ENCODE assay signal across 11 cellular contexts in genomic region chr9:19154135-19154612, GRCh38. TPM values are rescaled to one million over a fixed set of nuclear protein-coding genes. Genes with fewer than 3 reads are reported as not detected.
DNase-seq lines count a peak whose midpoint lies in the region; ATAC-seq and TF ChIP-seq lines count a peak whose summit lies in the region.
"Had no signal": no experiment of that assay in that cellular context is flagged by ENCODE, and none has a peak within 500 bp of the region (broad histone marks: within the 10 kb centered on the region; RNA-seq: fewer than 3 reads in every experiment).

No MANE protein-coding gene starts in this region.

- H3K4me3 Mint-ChIP-seq in activated CD8-positive, alpha-beta memory T cell treated with anti-CD3 and anti-CD28 coated beads, Interleukin-2, amount 10 ng/mL, durations not matched to agents 7 days and 5 days, result no peak overlapping the region

- TF ChIP-seq CTCF in suprapubic skin (IDR thresholded peaks at IDR 0.05), result no peak

- CTCF ChIA-PET in activated CD8-positive, alpha-beta memory T cell treated with anti-CD3 and anti-CD28 coated beads, Interleukin-2, amount 10 ng/mL, durations not matched to agents 7 days and 5 days (lab: Charles Lee), result interaction anchor here (0.8 to 2.9 kb wide), 3 partner anchors 13 to 69 kb away, joined by 4 to 7 read pairs (median 4); no protein-coding TSS in a partner anchor

- DNase-seq in NCI-H146 (lab: John Stamatoyannopoulos, UW) (peak; percentile 4), NCI-H146 treated with DMSO at 0.1 percent for 48 hours (lab: John Stamatoyannopoulos, UW; ENCODE audit: unreplicated experiment) (no peak), UCSD-AML1 (lab: John Stamatoyannopoulos, UW; ENCODE audit: unreplicated experiment) (peak; percentile 35), right cardiac atrium (peak; percentile 57 to 78 (median 65)), suprapubic skin (ENCODE audit: low spot score in 2 of 2) (peak in 1 of 2 donors; percentile 77), NCI-H774 (lab: John Stamatoyannopoulos, UW) (no peak)
- no peak for DNase-seq in activated CD8-positive, alpha-beta memory T cell treated with anti-CD3 and anti-CD28 coated beads, Interleukin-2, amount 10 ng/mL, durations not matched to agents 7 days and 5 days
- DNase-seq: activated CD4-positive, CD25-positive, alpha-beta regulatory T cell had no signal

- intact Hi-C loops in right cardiac atrium (cut with DNase I), result no loop called here

- no peaks in the 10 kb centered on the region for H3K36me3 ChIP-seq in suprapubic skin
- H3K36me3 ChIP-seq: esophagus muscularis mucosa had no signal

- H3K9me3 Mint-ChIP-seq in activated CD8-positive, alpha-beta memory T cell treated with anti-CD3 and anti-CD28 coated beads, Interleukin-2, amount 10 ng/mL, durations not matched to agents 7 days and 5 days (ENCODE audit: low read depth), result no peaks in the 10 kb centered on the region

- H3K4me3 ChIP-seq in right cardiac atrium (ENCODE audit: low read length) (no peak overlapping the region), suprapubic skin (no peak overlapping the region)
- H3K4me3 ChIP-seq: esophagus muscularis mucosa had no signal

- no peaks in the 10 kb centered on the region for H3K27me3 Mint-ChIP-seq in activated CD8-positive, alpha-beta memory T cell treated with anti-CD3 and anti-CD28 coated beads, Interleukin-2, amount 10 ng/mL, durations not matched to agents 7 days and 5 days

- TF ChIP-seq POLR2A in suprapubic skin (IDR thresholded peaks at IDR 0.05), result no peak

- H3K27ac ChIP-seq in right cardiac atrium (ENCODE audit: low read length), result no peak overlapping the region
- H3K27ac ChIP-seq in suprapubic skin, result peak overlapping the region; percentile 69
- H3K27ac ChIP-seq: 22Rv1, esophagus muscularis mucosa had no signal

- WGBS in right cardiac atrium, result 32% methylated on average over 5 of the region's 5 CpGs
- WGBS in suprapubic skin, result 76% methylated on average over 5 of the region's 5 CpGs

- H3K4me1 Mint-ChIP-seq in activated CD8-positive, alpha-beta memory T cell treated with anti-CD3 and anti-CD28 coated beads, Interleukin-2, amount 10 ng/mL, durations not matched to agents 7 days and 5 days, result peaks cover 25% of the 10 kb centered on the region

- H3K27me3 ChIP-seq in right cardiac atrium (ENCODE audit: control insufficient read depth, insufficient read depth) (no peaks in the 10 kb centered on the region), suprapubic skin (no peaks in the 10 kb centered on the region)
- H3K27me3 ChIP-seq: esophagus muscularis mucosa had no signal

- ATAC-seq in right cardiac atrium (peak; percentile 93 to 94), GM19397 (IDR thresholded peaks at IDR 0.05; ENCODE audit: unreplicated experiment) (no peak)
- no peak for ATAC-seq in activated CD8-positive, alpha-beta memory T cell treated with anti-CD3 and anti-CD28 coated beads, Interleukin-2, amount 10 ng/mL, durations not matched to agents 7 days and 5 days

- H3K4me1 ChIP-seq in right cardiac atrium (ENCODE audit: control insufficient read depth, insufficient read depth, low read length), result no peaks in the 10 kb centered on the region
- H3K4me1 ChIP-seq in suprapubic skin, result peaks cover 23% of the 10 kb centered on the region

- no peaks in the 10 kb centered on the region for H3K9me3 ChIP-seq in right cardiac atrium (ENCODE audit: control insufficient read depth, low read length)
- no peaks in the 10 kb centered on the region for H3K9me3 ChIP-seq in suprapubic skin
- H3K9me3 ChIP-seq: esophagus muscularis mucosa had no signal

- no peaks in the 10 kb centered on the region for H3K36me3 Mint-ChIP-seq in activated CD8-positive, alpha-beta memory T cell treated with anti-CD3 and anti-CD28 coated beads, Interleukin-2, amount 10 ng/mL, durations not matched to agents 7 days and 5 days

- H3K27ac Mint-ChIP-seq in activated CD8-positive, alpha-beta memory T cell treated with anti-CD3 and anti-CD28 coated beads, Interleukin-2, amount 10 ng/mL, durations not matched to agents 7 days and 5 days, result no peak overlapping the region

- TF ChIP-seq EP300 in suprapubic skin (IDR thresholded peaks at IDR 0.05), result no peak

RNA-seq across cellular contexts. Expression of gene PLIN2, which starts 26.9 kb away (rescaled TPM):
- total RNA-seq in right cardiac atrium (100 to 1,000 TPM in 1 of 4 donors, 10 to 100 TPM in 3; 56.3 to 236 (median 79.0) TPM), suprapubic skin (100 to 1,000 TPM; 124 to 445 (median 162) TPM)
- polyA plus RNA-seq in right cardiac atrium, result 74.7 TPM
- total RNA-seq in activated CD8-positive, alpha-beta memory T cell treated with anti-CD3 and anti-CD28 coated beads, Interleukin-2, amount 10 ng/mL, durations not matched to agents 7 days and 5 days, result 10 to 100 TPM; 48.3 to 53.2 TPM

RNA-seq across cellular contexts. Expression of gene HAUS6, which starts 51.5 kb away (rescaled TPM):
- total RNA-seq in right cardiac atrium (1 to 10 TPM; 6.1 to 9.2 (median 7.9) TPM), suprapubic skin (10 to 100 TPM in 2 of 4 donors, 1 to 10 TPM in 2; 5.6 to 13.7 (median 10.6) TPM)
- 2.8 TPM for polyA plus RNA-seq in right cardiac atrium
- total RNA-seq in activated CD8-positive, alpha-beta memory T cell treated with anti-CD3 and anti-CD28 coated beads, Interleukin-2, amount 10 ng/mL, durations not matched to agents 7 days and 5 days, result 10 to 100 TPM; 30.7 to 32.7 TPM

Comparison
In these comparisons a context has a peak if more than half of its experiments do, and no peak if none do; other contexts are left out.
1. DNase-seq: peak in NCI-H146 (single experiment), UCSD-AML1 (single experiment) and right cardiac atrium (3 of 3); none in NCI-H146 treated with DMSO at 0.1 percent for 48 hours (single experiment), NCI-H774 (single experiment) and activated CD8-positive, alpha-beta memory T cell treated with anti-CD3 and anti-CD28 coated beads, Interleukin-2, amount 10 ng/mL, durations not matched to agents 7 days and 5 days (single experiment).
2. ATAC-seq: peak in right cardiac atrium (2 of 2); none in activated CD8-positive, alpha-beta memory T cell treated with anti-CD3 and anti-CD28 coated beads, Interleukin-2, amount 10 ng/mL, durations not matched to agents 7 days and 5 days (single experiment) and GM19397 (single experiment).